In the genomic region with DNA sequence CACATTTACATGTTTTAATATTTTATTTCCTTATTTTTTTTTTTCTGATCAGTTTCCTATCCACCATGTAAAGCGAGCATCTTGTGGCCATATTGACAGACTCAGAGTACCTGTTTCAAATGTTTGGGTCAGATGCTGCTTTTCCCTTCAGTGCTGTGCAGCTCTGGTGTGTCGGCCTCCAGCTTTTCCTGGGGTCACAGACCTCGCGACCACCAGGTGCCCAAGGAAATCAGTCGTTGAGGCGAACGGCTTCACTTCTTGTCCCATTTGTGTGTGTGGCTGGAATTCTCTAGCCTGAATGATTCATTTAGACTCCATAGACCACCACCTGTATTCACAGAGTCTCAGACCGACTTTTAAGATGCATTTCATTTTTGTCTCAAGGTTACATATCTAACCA, we compare ENCODE assay signal across 23 cellular contexts.
DNase-seq lines count a peak whose midpoint lies in the region; TF ChIP-seq lines count a peak whose summit lies in the region.
"Had no signal": no experiment of that assay in that cellular context is flagged by ENCODE, and none has a peak within 500 bp of the region (broad histone marks: within the 10 kb centered on the region; RNA-seq: fewer than 3 reads in every experiment).

No MANE protein-coding gene starts in this region.

- H4K8ac ChIP-seq in H9 (replicated peaks; ENCODE audit: insufficient read length, low read depth, low read length) = no peak overlapping the region

- DNase-seq in H9 (no peak), MG63 (no peak), GF-D8 (lab: John Stamatoyannopoulos, UW) (no peak), NCI-H2171 treated with DMSO at 0.1 percent for 48 hours (lab: John Stamatoyannopoulos, UW) (no peak), mesenteric fat pad (ENCODE audit: low spot score) (no peak)
- DNase-seq: activated CD4-positive, alpha-beta memory T cell treated with anti-CD3 and anti-CD28 coated beads, Interleukin-2, amount 10 ng/mL, durations not matched to agents 7 days and 5 days; activated CD8-positive, alpha-beta memory T cell treated with anti-CD3 and anti-CD28 coated beads, Interleukin-2, amount 50 U/mL, for 48 hours; activated naive CD4-positive, alpha-beta T cell treated with anti-CD3 and anti-CD28 coated beads, Interleukin-2, amount 50 U/mL, for 16 hours; amniotic stem cell; colonic mucosa; kidney; NCI-H1105; NCI-H2029 treated with DMSO at 0.1 percent for 48 hours; NCI-H345; stimulated activated CD4-positive, alpha-beta T cell treated with anti-CD3 and anti-CD28 coated beads, Interleukin-2, amount 100 ng/mL, for 24 hours; T-helper 1 cell had no signal

- no peak overlapping the region for H3K4ac ChIP-seq in H9 (ENCODE audit: low read depth, low read length)

- no peak overlapping the region for H2BK12ac ChIP-seq in H9 (ENCODE audit: insufficient read length, low read depth, low read length)

- H3K79me1 ChIP-seq in H9 (ENCODE audit: insufficient read depth, low read depth, low read length, poor library complexity, severe bottlenecking) = no peaks in the 10 kb centered on the region

- H3K18ac ChIP-seq in H9 (ENCODE audit: insufficient read length, low read depth, low read length) = no peak overlapping the region

- H2BK120ac ChIP-seq in H9 (ENCODE audit: low read depth, low read length, poor library complexity, severe bottlenecking) = no peak overlapping the region

- H3K36me3 ChIP-seq in skeletal muscle tissue (ENCODE audit: control insufficient read depth in 3 of 3, insufficient read depth in 3 of 3, low read length in 3 of 3) (no peaks in the 10 kb centered on the region), MG63 (no peaks in the 10 kb centered on the region)
- H3K36me3 ChIP-seq: BLaER1, colonic mucosa, SJSA1 had no signal

- no peak overlapping the region for H3K4me2 ChIP-seq in H9 (ENCODE audit: insufficient read depth, insufficient read length, low read length)
- H3K4me2 ChIP-seq: BLaER1 had no signal

- no peak overlapping the region for H4K5ac ChIP-seq in H9 (ENCODE audit: insufficient read length, low read depth, low read length)

- H3K4me1 ChIP-seq in H9 (ENCODE audit: insufficient read depth, low read length) = no peaks in the 10 kb centered on the region
- peaks cover 0 to 7% (median 6%) of the 10 kb centered on the region in 3 donors for H3K4me1 ChIP-seq in skeletal muscle tissue (ENCODE audit: control insufficient read depth in 3 of 3, insufficient read depth in 3 of 3, low read length in 3 of 3)
- H3K4me1 ChIP-seq: colonic mucosa had no signal

- H3K27me3 ChIP-seq in H9 (ENCODE audit: insufficient read depth, low read length) (no peaks in the 10 kb centered on the region), layer of hippocampus (ENCODE audit: control insufficient read depth, insufficient read depth, low read length) (no peaks in the 10 kb centered on the region), skeletal muscle tissue (ENCODE audit: control insufficient read depth in 3 of 3, insufficient read depth in 3 of 3, low read length in 3 of 3) (no peaks in the 10 kb centered on the region), MG63 (no peaks in the 10 kb centered on the region)
- H3K27me3 ChIP-seq: BLaER1, colonic mucosa, SJSA1 had no signal

- no peak overlapping the region for H2BK5ac ChIP-seq in H9 (ENCODE audit: insufficient read length, low read length)

- H3K23ac ChIP-seq in H9 (ENCODE audit: insufficient read length, low read depth, low read length) = no peak overlapping the region

- H3K9ac ChIP-seq in H9 (ENCODE audit: extremely low read depth, insufficient read length, low read length) = no peak overlapping the region
- no peak overlapping the region for H3K9ac ChIP-seq in skeletal muscle tissue (ENCODE audit: low read depth in 1 of 3, low read length in 3 of 3)
- H3K9ac ChIP-seq: BLaER1 had no signal

- no peaks in the 10 kb centered on the region for H3K27me3 Mint-ChIP-seq in H9 (ENCODE audit: low read depth)
- H3K27me3 Mint-ChIP-seq: activated CD4-positive, alpha-beta memory T cell treated with anti-CD3 and anti-CD28 coated beads, Interleukin-2, amount 10 ng/mL, durations not matched to agents 7 days and 5 days had no signal

- WGBS in H9 (ENCODE audit: extremely low coverage, insufficient read length, low lambda C conversion rate) = no CpG with 5 or more reads among the region's 8 CpGs

- no peak for TF ChIP-seq CTCF in H9 (conservative IDR thresholded peaks at IDR 0.05)

- H3K4me1 Mint-ChIP-seq in H9 = peaks cover 19 to 32% of the 10 kb centered on the region in 2 experiments
- H3K4me1 Mint-ChIP-seq: activated CD4-positive, alpha-beta memory T cell treated with anti-CD3 and anti-CD28 coated beads, Interleukin-2, amount 10 ng/mL, durations not matched to agents 7 days and 5 days had no signal

- no peak overlapping the region for H2AK5ac ChIP-seq in H9 (ENCODE audit: insufficient read length, low read length)

- peak overlapping the region; percentile 49 to 97 (median 62); a peak in 6 of 7 replicates for H3K27ac Mint-ChIP-seq in H9
- H3K27ac Mint-ChIP-seq: activated CD4-positive, alpha-beta memory T cell treated with anti-CD3 and anti-CD28 coated beads, Interleukin-2, amount 10 ng/mL, durations not matched to agents 7 days and 5 days had no signal

- no peaks in the 10 kb centered on the region for H3K79me2 ChIP-seq in H9 (ENCODE audit: insufficient read depth, low read length)

- H3K56ac ChIP-seq in H9 (ENCODE audit: insufficient read length, low read depth, low read length) = no peak overlapping the region

- no peaks in the 10 kb centered on the region for H3K23me2 ChIP-seq in H9 (ENCODE audit: insufficient read length, low read depth, low read length, poor library complexity, severe bottlenecking)

- H3K36me3 Mint-ChIP-seq in H9 (ENCODE audit: insufficient read depth in 1 of 3, low read depth in 3 of 3) = peaks cover 0 to 1% (median 0%) of the 10 kb centered on the region in 3 experiments; a peak in 2 of 7 replicates

- H3K9me3 Mint-ChIP-seq in H9 = no peaks in the 10 kb centered on the region
- H3K9me3 Mint-ChIP-seq: activated CD4-positive, alpha-beta memory T cell treated with anti-CD3 and anti-CD28 coated beads, Interleukin-2, amount 10 ng/mL, durations not matched to agents 7 days and 5 days had no signal

- H3K4me3 Mint-ChIP-seq in H9 = no peak overlapping the region
- H3K4me3 Mint-ChIP-seq: activated CD4-positive, alpha-beta memory T cell treated with anti-CD3 and anti-CD28 coated beads, Interleukin-2, amount 10 ng/mL, durations not matched to agents 7 days and 5 days had no signal

- no peak overlapping the region for H2AFZ ChIP-seq in H9 (ENCODE audit: low read length)

- H3K9me3 ChIP-seq in H9 (ENCODE audit: control insufficient read depth, low read depth, low read length) (no peaks in the 10 kb centered on the region), skeletal muscle tissue (ENCODE audit: control insufficient read depth in 3 of 3, low read length in 3 of 3) (no peaks in the 10 kb centered on the region), MG63 (no peaks in the 10 kb centered on the region)
- H3K9me3 ChIP-seq: BLaER1, colonic mucosa had no signal

- no peak overlapping the region for H2BK15ac ChIP-seq in H9 (ENCODE audit: low read depth, low read length)

- no peak overlapping the region for H3K4me3 ChIP-seq in skeletal muscle tissue (ENCODE audit: low read length in 3 of 3)
- no peak overlapping the region for H3K4me3 ChIP-seq in MG63
- H3K4me3 ChIP-seq: BLaER1, colonic mucosa, K562, lung, SJSA1 had no signal

- H3K27ac ChIP-seq in H9 (ENCODE audit: insufficient read length, low read depth, low read length) = no peak overlapping the region
- H3K27ac ChIP-seq in cingulate gyrus (ENCODE audit: low read depth, low read length) = peak overlapping the region; percentile 84
- peak overlapping the region; percentile 58 for H3K27ac ChIP-seq in layer of hippocampus (ENCODE audit: low read depth, low read length)
- H3K27ac ChIP-seq in skeletal muscle tissue (ENCODE audit: low read depth, low read length) = peak overlapping the region; percentile 41
- H3K27ac ChIP-seq: BLaER1, colonic mucosa, SJSA1 had no signal

- H4K91ac ChIP-seq in H9 (ENCODE audit: insufficient read length, low read depth, low read length) = no peak overlapping the region

- H2BK20ac ChIP-seq in H9 (ENCODE audit: low read depth, low read length, poor library complexity, severe bottlenecking) = no peak overlapping the region

- H4K20me1 ChIP-seq in H9 (ENCODE audit: control insufficient read depth, insufficient read depth, insufficient read length) = no peaks in the 10 kb centered on the region
- H4K20me1 ChIP-seq: BLaER1 had no signal

- H3T11ph ChIP-seq in H9 (ENCODE audit: low read length) = no peak overlapping the region

- no peak overlapping the region for H3K14ac ChIP-seq in H9 (ENCODE audit: insufficient read depth, low read length)
